Comparison of ENCODE assay signal across 1 cellular context in the genomic region with DNA sequence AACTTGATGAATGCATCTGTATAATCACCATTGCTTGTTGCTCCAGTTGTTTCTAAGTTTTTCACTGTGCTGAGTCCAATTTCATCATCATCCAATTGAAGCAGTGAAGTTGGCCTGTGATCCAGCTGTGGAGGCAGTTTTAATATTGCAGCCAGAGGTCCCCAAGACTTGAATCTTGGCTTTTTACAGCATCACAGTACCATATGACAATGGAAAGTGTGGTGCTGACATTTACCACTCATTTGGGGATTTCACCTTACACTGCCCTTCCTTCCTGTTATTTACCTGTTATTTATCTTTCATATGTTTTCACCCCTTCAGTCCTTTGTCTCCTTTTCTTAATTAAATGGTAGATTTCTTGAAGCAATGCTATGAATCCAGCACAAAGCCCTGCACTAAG.
TF ChIP-seq lines count a peak whose summit lies in the region.

No MANE protein-coding gene starts in this region.

TF ChIP-seq in H1, 55 proteins besides CTCF, POLR2A, EP300 and RAD21:
- TF ChIP-seq POU5F1 (IDR thresholded peaks at IDR 0.05; ENCODE audit: low read depth, low read length) (no peak), RFX5 (IDR thresholded peaks at IDR 0.05; ENCODE audit: borderline replicate concordance, low read depth, low read length) (no peak), TBP (IDR thresholded peaks at IDR 0.05; ENCODE audit: low read depth, low read length) (no peak), BCL11A (IDR thresholded peaks at IDR 0.05; ENCODE audit: low read depth in 2 of 2, low read length in 2 of 2) (no peak), BACH1 (IDR thresholded peaks at IDR 0.05; ENCODE audit: low read length) (no peak), KDM4A (IDR thresholded peaks at IDR 0.05; ENCODE audit: low read depth, low read length, severe bottlenecking) (no peak), USF2 (IDR thresholded peaks at IDR 0.05; ENCODE audit: low read length) (no peak), BRCA1 (IDR thresholded peaks at IDR 0.05; ENCODE audit: low read depth, low read length) (no peak), SRF (IDR thresholded peaks at IDR 0.05; ENCODE audit: low read depth, low read length) (no peak), RXRA (IDR thresholded peaks at IDR 0.05; ENCODE audit: insufficient read depth, low read depth, low read length) (no peak), TCF12 (IDR thresholded peaks at IDR 0.05; ENCODE audit: low read depth, low read length) (no peak), ASH2L (IDR thresholded peaks at IDR 0.05; ENCODE audit: low read length) (no peak), MAFK (IDR thresholded peaks at IDR 0.05; ENCODE audit: low read depth, low read length) (no peak), E2F6 (IDR thresholded peaks at IDR 0.05) (no peak), RBBP5 (IDR thresholded peaks at IDR 0.05; ENCODE audit: borderline replicate concordance, low read depth, low read length) (no peak)
- TF ChIP-seq, protein P1, sequence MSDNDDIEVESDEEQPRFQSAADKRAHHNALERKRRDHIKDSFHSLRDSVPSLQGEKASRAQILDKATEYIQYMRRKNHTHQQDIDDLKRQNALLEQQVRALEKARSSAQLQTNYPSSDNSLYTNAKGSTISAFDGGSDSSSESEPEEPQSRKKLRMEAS (IDR thresholded peaks at IDR 0.05) = no peak
TF ChIP-seq in H1: peak in this region for 0.
